Comparison of ENCODE assay signal across 24 cellular contexts in the genomic region with DNA sequence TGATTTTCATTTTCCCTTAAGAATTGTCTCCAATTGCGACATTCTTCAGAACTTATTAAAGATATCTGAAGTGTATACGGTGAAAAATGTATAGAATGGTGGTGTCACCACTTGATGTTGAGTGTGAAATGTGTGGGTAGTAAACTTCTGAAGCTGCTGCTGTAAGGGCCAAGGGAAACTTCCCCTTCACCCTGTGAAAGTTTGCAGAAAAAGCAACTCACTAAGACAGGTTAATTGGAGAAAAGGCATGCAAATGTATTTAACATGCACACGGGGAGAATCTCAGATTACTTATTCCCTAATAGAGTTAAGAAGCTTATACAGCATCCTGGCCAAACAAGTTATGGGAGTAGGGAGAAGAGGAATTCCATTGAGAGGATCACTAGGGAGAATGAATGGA.
DNase-seq lines count a peak whose midpoint lies in the region; ATAC-seq, FAIRE-seq and TF ChIP-seq lines count a peak whose summit lies in the region.
"Had no signal": no experiment of that assay in that cellular context is flagged by ENCODE, and none has a peak within 500 bp of the region (broad histone marks: within the 10 kb centered on the region; RNA-seq: fewer than 3 reads in every experiment).

No MANE protein-coding gene starts in this region.

- no peak overlapping the region for H2BK120ac ChIP-seq in IMR-90 (ENCODE audit: low read depth, low read length)

- H2AFZ ChIP-seq in IMR-90 (replicated peaks; ENCODE audit: low read length, poor library complexity) = no peak overlapping the region
- H2AFZ ChIP-seq in GM12878 (ENCODE audit: control insufficient read depth, low read depth, low read length) = no peak overlapping the region
- H2AFZ ChIP-seq: GM23248 had no signal

- no peak for TF ChIP-seq EP300 in GM12878 (IDR thresholded peaks at IDR 0.05; ENCODE audit: borderline replicate concordance in 1 of 2, control insufficient read depth in 1 of 2, low read depth in 2 of 2, low read length in 2 of 2)

- TF ChIP-seq POLR2A in IMR-90 (IDR thresholded peaks at IDR 0.05; ENCODE audit: low read depth, low read length) (no peak), GM12878 (IDR thresholded peaks at IDR 0.05; ENCODE audit: low read depth, low read length) (no peak)

- CTCF ChIA-PET in IMR-90 (lab: Yijun Ruan, JAX) (no interaction called here), GM12878 (lab: Yijun Ruan, JAX) (interaction anchor here (0.6 to 1.7 kb wide), 5 partner anchors 11 to 234 kb away, joined by 3 read pairs; no protein-coding TSS in a partner anchor)

- H3K4me2 ChIP-seq in IMR-90 (ENCODE audit: low read depth, low read length) (no peak overlapping the region), GM12878 (ENCODE audit: control insufficient read depth, insufficient read depth) (no peak overlapping the region)
- H3K4me2 ChIP-seq: BLaER1 had no signal

- in situ Hi-C loops in IMR-90 (cut with MboI; ENCODE audit: low sequenced_read_pairs) (no loop called here), GM12878 (cut with MboI) (no loop called here)

- H3K4me3 ChIP-seq in left ventricle myocardium inferior (no peak overlapping the region), IMR-90 (ENCODE audit: insufficient read depth, low read depth, low read length) (no peak overlapping the region), GM12878 (no peak overlapping the region)
- H3K4me3 ChIP-seq: BLaER1, GM23248, HAP-1 had no signal

- no peaks in the 10 kb centered on the region for H3K36me3 Mint-ChIP-seq in activated T-cell treated with anti-CD3 and anti-CD28 coated beads, Interleukin-2, amount 50 U/mL, for 72 hours (ENCODE audit: insufficient read depth in 2 of 2)
- H3K36me3 Mint-ChIP-seq: CD4-positive, CD25-positive, alpha-beta regulatory T cell; CD8-positive, alpha-beta T cell had no signal

- no peak overlapping the region for H4K91ac ChIP-seq in IMR-90 (ENCODE audit: insufficient read depth, low read depth, low read length)

- no TSS peak for BruUV-seq in IMR-90 (replicated peaks; lab: Mats Ljungman, UMichigan)
- no TSS peak for BruUV-seq in GM12878 (replicated peaks; lab: Mats Ljungman, UMichigan)

- H3K27ac Mint-ChIP-seq in activated T-cell treated with anti-CD3 and anti-CD28 coated beads, Interleukin-2, amount 50 U/mL, for 72 hours = no peak overlapping the region
- H3K27ac Mint-ChIP-seq: B cell; CD8-positive, alpha-beta T cell; HFFc6 had no signal

- H2BK15ac ChIP-seq in IMR-90 (ENCODE audit: low read depth, low read length) = no peak overlapping the region

- TF ChIP-seq CTCF in left ventricle myocardium inferior (IDR thresholded peaks at IDR 0.05; ENCODE audit: borderline replicate concordance) = no peak
- no peak for TF ChIP-seq CTCF in IMR-90 (conservative IDR thresholded peaks at IDR 0.05; ENCODE audit: low read depth, low read length)
- no peak for TF ChIP-seq CTCF in GM12878 (IDR thresholded peaks at IDR 0.05 in 2 of 3, conservative IDR thresholded peaks at IDR 0.05 in 1 of 3; ENCODE audit: control insufficient read depth in 2 of 3, extremely low read depth in 1 of 3, insufficient read depth in 1 of 3, low read depth in 3 of 3, low read length in 3 of 3)

- H3K9me1 ChIP-seq in IMR-90 (ENCODE audit: insufficient read depth, low read length) = no peaks in the 10 kb centered on the region

- H4K5ac ChIP-seq in IMR-90 (ENCODE audit: low read depth, low read length) = no peak overlapping the region

- no peak for ATAC-seq in left cardiac atrium
- no peak for ATAC-seq in IMR-90 (ENCODE audit: low read depth)
- peak; percentile 38 for ATAC-seq in GM12878
- no peak for ATAC-seq in HG03342 (IDR thresholded peaks at IDR 0.05; ENCODE audit: unreplicated experiment)
- ATAC-seq in activated T-cell treated with anti-CD3 and anti-CD28 coated beads, Interleukin-2, amount 50 U/mL, for 72 hours (replicated peaks in 1 of 2) = no peak
- ATAC-seq: CD8-positive, alpha-beta T cell had no signal

- H3K18ac ChIP-seq in IMR-90 (ENCODE audit: low read depth, low read length) = no peak overlapping the region

- no peak for DNase-seq in left ventricle myocardium inferior
- no peak for DNase-seq in left cardiac atrium
- no peak for DNase-seq in IMR-90
- no peak for DNase-seq in GM12878 (ENCODE audit: low read depth, low spot score)
- DNase-seq in stimulated activated CD4-positive, alpha-beta T cell treated with anti-CD3 and anti-CD28 coated beads, Interleukin-4, amount 100 ng/mL, for 4 hours = no peak
- no peak for DNase-seq in activated T-cell treated with anti-CD3 and anti-CD28 coated beads, Interleukin-2, amount 50 U/mL, for 72 hours
- DNase-seq in SKM-1 treated with dmso at 0.1 percent for 144 hours (lab: John Stamatoyannopoulos, UW; ENCODE audit: unreplicated experiment) = no peak
- DNase-seq: Caco-2; CD4-positive, CD25-positive, alpha-beta regulatory T cell; CD8-positive, alpha-beta T cell; DMS53; DMS79 treated with DMSO at 0.1 percent for 48 hours; GF-D8; GM23248; HFFc6 had no signal

- H2AK5ac ChIP-seq in IMR-90 (ENCODE audit: low read depth, low read length) = no peak overlapping the region

- no peak overlapping the region for H3K56ac ChIP-seq in IMR-90 (ENCODE audit: extremely low read depth, insufficient read depth, low read length)

- H2BK5ac ChIP-seq in IMR-90 (ENCODE audit: low read depth, low read length, poor library complexity, severe bottlenecking) = no peak overlapping the region

- H3K27me3 Mint-ChIP-seq in activated T-cell treated with anti-CD3 and anti-CD28 coated beads, Interleukin-2, amount 50 U/mL, for 72 hours (ENCODE audit: low read depth) = no peaks in the 10 kb centered on the region
- H3K27me3 Mint-ChIP-seq: CD4-positive, CD25-positive, alpha-beta regulatory T cell had no signal

- H3K4me1 ChIP-seq in left ventricle myocardium inferior (peaks cover 50% of the 10 kb centered on the region), IMR-90 (ENCODE audit: control insufficient read depth, insufficient read depth, low read length) (peaks cover 5% of the 10 kb centered on the region), GM12878 (ENCODE audit: control insufficient read depth, insufficient read depth, low read length) (no peaks in the 10 kb centered on the region)
- H3K4me1 ChIP-seq: BLaER1, Caco-2 had no signal

- no peak overlapping the region for H3K23ac ChIP-seq in IMR-90 (ENCODE audit: low read depth, low read length)

- TF ChIP-seq RAD21 in IMR-90 (IDR thresholded peaks at IDR 0.05; ENCODE audit: low read length) (no peak), GM12878 (IDR thresholded peaks at IDR 0.05; ENCODE audit: insufficient read depth, low read depth, low read length) (no peak)

- H3K9ac ChIP-seq in IMR-90 (ENCODE audit: low read depth, low read length) (no peak overlapping the region), GM12878 (ENCODE audit: control insufficient read depth, insufficient read depth, low read length) (no peak overlapping the region)
- H3K9ac ChIP-seq: BLaER1, GM23248 had no signal

- no peaks in the 10 kb centered on the region for H3K79me1 ChIP-seq in IMR-90 (ENCODE audit: low read depth in 1 of 2, low read length in 2 of 2)

- WGBS in IMR-90 (ENCODE audit: extremely low coverage in 2 of 2, insufficient read length in 1 of 2), 2 experiments = no CpG with 5 or more reads among the region's 3 CpGs
- WGBS in GM12878 (ENCODE audit: insufficient coverage, insufficient replicate concordance, low lambda C conversion rate, missing lambda C conversion rate) = 60% methylated on average over 3 of the region's 3 CpGs

- H3K79me2 ChIP-seq in GM12878 (ENCODE audit: control insufficient read depth, insufficient read depth, low read length) = no peaks in the 10 kb centered on the region

- H3K27ac ChIP-seq in left ventricle myocardium inferior (replicated peaks) (peak overlapping the region; percentile 27), IMR-90 (ENCODE audit: insufficient read depth, low read length) (no peak overlapping the region), GM12878 (ENCODE audit: control insufficient read depth, insufficient read depth) (no peak overlapping the region)
- H3K27ac ChIP-seq: 22Rv1, BLaER1, C4-2B, GM23248 had no signal

- H2AK9ac ChIP-seq in IMR-90 (replicated peaks; ENCODE audit: low read depth, low read length, poor library complexity) = no peak overlapping the region

- no peaks in the 10 kb centered on the region for H3K4me1 Mint-ChIP-seq in activated T-cell treated with anti-CD3 and anti-CD28 coated beads, Interleukin-2, amount 50 U/mL, for 72 hours (ENCODE audit: low read depth)
- H3K4me1 Mint-ChIP-seq: B cell; CD4-positive, CD25-positive, alpha-beta regulatory T cell had no signal

- no peak for FAIRE-seq in GM12878 (lab: Jason Lieb, UNC)
- FAIRE-seq: A204.1, GM12892, GM19239 had no signal

- H4K8ac ChIP-seq in IMR-90 (ENCODE audit: low read depth in 2 of 2, low read length in 2 of 2) = no peak overlapping the region

- SMC1A ChIA-PET in GM12878 (lab: Charles Lee; ENCODE audit: uncharacterized antibody, unreplicated experiment) = interaction anchor here (1.2 to 2.1 kb wide), 8 partner anchors 8 to 83 kb away, joined by 3 to 6 read pairs (median 5); no protein-coding TSS in a partner anchor

- H3K36me3 ChIP-seq in left ventricle myocardium inferior (no peaks in the 10 kb centered on the region), IMR-90 (ENCODE audit: control insufficient read depth, insufficient read depth, low read length) (no peaks in the 10 kb centered on the region), GM12878 (ENCODE audit: control insufficient read depth in 2 of 2, insufficient read depth in 2 of 2, low read length in 1 of 2) (no peaks in the 10 kb centered on the region)
- H3K36me3 ChIP-seq: BLaER1, HAP-1 had no signal

- H3K27me3 ChIP-seq in left ventricle myocardium inferior (ENCODE audit: low read depth) = no peaks in the 10 kb centered on the region
- no peaks in the 10 kb centered on the region; the same call in 1 of the 2 replicates for H3K27me3 ChIP-seq in IMR-90 (ENCODE audit: control insufficient read depth, insufficient read depth, low read length)
- no peaks in the 10 kb centered on the region for H3K27me3 ChIP-seq in GM12878 (replicated peaks in 1 of 2; ENCODE audit: control insufficient read depth in 2 of 2, insufficient read depth in 2 of 2, low read length in 1 of 2)
- H3K27me3 ChIP-seq: BLaER1 had no signal

- no peak overlapping the region for H2BK20ac ChIP-seq in IMR-90 (ENCODE audit: low read depth, low read length)

- H3K9me3 ChIP-seq in left ventricle myocardium inferior (replicated peaks) (no peaks in the 10 kb centered on the region), IMR-90 (ENCODE audit: control insufficient read depth, insufficient read depth, low read length) (no peaks in the 10 kb centered on the region), GM12878 (replicated peaks; ENCODE audit: control insufficient read depth, insufficient read depth, low read length) (no peaks in the 10 kb centered on the region)
- H3K9me3 ChIP-seq: BLaER1, Caco-2, HAP-1 had no signal

- peaks cover 0 to 1% of the 10 kb centered on the region in 2 donors for H3K9me3 Mint-ChIP-seq in activated T-cell treated with anti-CD3 and anti-CD28 coated beads, Interleukin-2, amount 50 U/mL, for 72 hours
- H3K9me3 Mint-ChIP-seq: CD8-positive, alpha-beta T cell; HFFc6 had no signal

- RAD21 ChIA-PET in GM12878 (lab: Charles Lee; ENCODE audit: unreplicated experiment) = interaction anchor here (1.0 to 1.3 kb wide), 4 partner anchors 24 to 166 kb away, joined by 4 read pairs; no protein-coding TSS in a partner anchor

- H3K4ac ChIP-seq in IMR-90 (ENCODE audit: low read depth, low read length) = no peak overlapping the region

- H4K20me1 ChIP-seq in IMR-90 (ENCODE audit: insufficient read depth, low read length) = no peaks in the 10 kb centered on the region
- H4K20me1 ChIP-seq in GM12878 (ENCODE audit: control insufficient read depth, insufficient read depth) = no peaks in the 10 kb centered on the region
- H4K20me1 ChIP-seq: BLaER1 had no signal

- dilution Hi-C loops in IMR-90 (cut with HindIII; ENCODE audit: low sequenced_read_pairs, unreplicated experiment) = no loop called here

- intact Hi-C loops in left ventricle myocardium inferior (cut with micrococcal nuclease) = no loop called here
- intact Hi-C loops in left cardiac atrium (cut with DNase I) = no loop called here
- intact Hi-C loops in IMR-90 (cut with micrococcal nuclease) = no loop called here
- intact Hi-C loops in GM12878 (cut with micrococcal nuclease; ENCODE audit: unreplicated experiment) = loop anchor here (10.0 kb wide), 1 partner anchor 234 kb away; no protein-coding TSS in a partner anchor

- POLR2A ChIA-PET in IMR-90 (lab: Charles Lee; ENCODE audit: unreplicated experiment) (no interaction called here), GM12878 (lab: Charles Lee) (interaction anchor here (0.6 to 1.8 kb wide), 2 partner anchors 55 to 114 kb away, joined by 3 to 5 read pairs; no protein-coding TSS in a partner anchor)

- H3K14ac ChIP-seq in IMR-90 (replicated peaks; ENCODE audit: low read depth, low read length) = no peak overlapping the region

- no peak overlapping the region for H3K4me3 Mint-ChIP-seq in activated T-cell treated with anti-CD3 and anti-CD28 coated beads, Interleukin-2, amount 50 U/mL, for 72 hours
- H3K4me3 Mint-ChIP-seq: B cell; CD4-positive, CD25-positive, alpha-beta regulatory T cell; CD8-positive, alpha-beta T cell; HFFc6 had no signal
